In the genomic region with DNA sequence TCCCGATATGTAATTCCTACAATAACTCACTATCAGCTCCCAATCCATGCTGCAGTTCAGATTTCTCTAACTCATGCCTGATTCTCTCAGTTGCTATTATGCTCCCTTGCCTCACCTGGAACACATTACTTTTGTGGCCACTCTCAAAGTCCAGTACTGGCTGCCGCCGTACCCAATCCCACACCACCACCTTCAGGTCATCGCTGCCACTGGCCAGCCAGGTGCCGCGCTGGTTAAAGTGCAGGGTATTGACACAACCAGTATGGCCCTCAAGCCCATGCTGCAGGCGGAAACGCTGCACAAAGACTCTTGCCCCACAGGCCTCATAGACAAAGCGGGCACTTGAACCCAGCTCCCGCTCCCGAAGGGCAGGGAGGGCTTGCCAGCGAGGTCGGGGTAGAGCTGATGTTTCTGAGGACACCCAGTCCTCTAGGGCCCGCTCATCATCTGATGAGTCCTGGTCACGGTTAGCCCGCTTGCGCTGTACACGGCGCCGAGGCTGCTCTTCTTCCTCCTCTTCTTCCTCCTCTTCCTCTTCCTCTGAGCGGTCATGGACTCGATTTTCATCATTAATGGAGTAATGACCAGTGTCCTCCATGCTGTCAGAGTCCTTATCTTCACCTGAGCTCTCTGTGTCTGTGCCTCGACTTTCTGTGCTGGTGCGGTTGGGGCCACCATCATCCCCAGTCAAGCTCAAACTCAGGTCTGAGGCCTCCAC, we compare ENCODE assay signal across 1 cellular context.
TF ChIP-seq lines count a peak whose summit lies in the region.

No MANE protein-coding gene starts in this region.

TF ChIP-seq in HCT116, 20 proteins besides CTCF, POLR2A, EP300 and RAD21 (continued from another document):
- TF ChIP-seq ZBTB33 (IDR thresholded peaks at IDR 0.05; ENCODE audit: extremely low read depth, insufficient replicate concordance, low read length) (no peak), CEBPB (IDR thresholded peaks at IDR 0.05; ENCODE audit: low read depth) (no peak), EGR1 (IDR thresholded peaks at IDR 0.05; ENCODE audit: low read depth) (no peak), ZFX (IDR thresholded peaks at IDR 0.05) (no peak), SRF (IDR thresholded peaks at IDR 0.05; ENCODE audit: low read depth) (no peak), SIN3A (IDR thresholded peaks at IDR 0.05; ENCODE audit: low read depth) (no peak), JUND (IDR thresholded peaks at IDR 0.05) (no peak), EZH2 (IDR thresholded peaks at IDR 0.05) (no peak), TCF7L2 (IDR thresholded peaks at IDR 0.05; ENCODE audit: borderline replicate concordance, extremely low read depth, insufficient read depth, insufficient read length) (no peak), EZH2phosphoT487 (IDR thresholded peaks at IDR 0.05; ENCODE audit: borderline replicate concordance) (no peak), ATF3 (IDR thresholded peaks at IDR 0.05) (no peak)
